In the genomic region with DNA sequence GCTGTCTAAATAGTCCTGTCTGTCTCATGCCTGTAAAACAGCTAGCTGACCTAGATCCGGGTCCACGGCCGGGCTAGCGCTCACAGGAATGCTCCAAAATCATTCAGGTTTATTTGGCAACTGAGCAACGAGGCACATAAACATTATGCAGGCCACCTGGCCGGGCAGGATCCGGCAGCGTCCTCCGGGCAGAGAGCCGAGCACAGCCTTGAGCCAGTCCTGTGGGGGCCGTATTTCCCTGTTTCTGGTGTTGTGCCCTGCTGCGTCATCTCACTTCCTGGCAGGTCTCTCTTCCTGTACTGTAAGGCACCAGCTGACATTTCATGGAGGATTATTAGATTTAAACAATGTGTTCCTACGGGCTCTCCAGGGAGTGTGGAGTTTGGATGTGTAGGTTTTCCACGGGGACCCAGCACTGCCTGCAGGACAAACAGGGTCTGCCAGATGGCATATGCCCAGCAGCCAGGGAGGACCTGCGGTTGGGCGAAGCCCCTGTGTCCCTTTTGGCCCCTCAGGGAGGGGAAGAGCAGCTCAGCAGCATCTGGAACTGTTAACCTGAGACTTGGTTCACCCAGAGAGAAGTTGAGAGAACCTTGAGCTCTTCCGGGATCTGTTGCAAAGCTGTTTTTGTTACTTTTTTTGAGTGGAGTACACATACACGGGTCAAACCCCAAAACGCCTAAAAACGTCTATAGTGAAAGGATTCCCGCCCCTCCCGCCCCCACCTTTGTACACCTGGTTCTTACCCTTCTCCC, we compare ENCODE assay signal across 9 cellular contexts. TPM values are rescaled to one million over a fixed set of nuclear protein-coding genes. Genes with fewer than 3 reads are reported as not detected.
DNase-seq lines count a peak whose midpoint lies in the region; ATAC-seq and TF ChIP-seq lines count a peak whose summit lies in the region.
"Had no signal": no experiment of that assay in that cellular context is flagged by ENCODE, and none has a peak within 500 bp of the region (broad histone marks: within the 10 kb centered on the region; RNA-seq: fewer than 3 reads in every experiment).

No MANE protein-coding gene starts in this region.

- H3K27ac ChIP-seq in coronary artery (peak overlapping the region; percentile 49 to 81), mesendoderm (ENCODE audit: low read depth, low read length) (no peak overlapping the region), uterus (peak overlapping the region; percentile 83 to 86)

- TF ChIP-seq CTCF in AG09309 (IDR thresholded peaks at IDR 0.05; ENCODE audit: control insufficient read depth, insufficient read depth, low read depth, low read length, missing control alignments): no peak
- no peak for TF ChIP-seq CTCF in coronary artery (IDR thresholded peaks at IDR 0.05)
- TF ChIP-seq CTCF in uterus (IDR thresholded peaks at IDR 0.05): no peak

- DNase-seq in AG09309 (ENCODE audit: low read depth) (peak; percentile 56), NCI-H2171 treated with DMSO at 0.1 percent for 48 hours (lab: John Stamatoyannopoulos, UW) (peak; percentile 86), coronary artery (ENCODE audit: low spot score) (peak; percentile 76), mesendoderm (no peak), uterus (peak; percentile 92 to 93), NCI-H2107 treated with DMSO at 0.1 percent for 48 hours (lab: John Stamatoyannopoulos, UW; ENCODE audit: unreplicated experiment) (no peak)
- DNase-seq in stimulated activated CD4-positive, alpha-beta T cell treated with anti-CD3 and anti-CD28 coated beads, Interleukin-4, amount 100 ng/mL, for 24 hours: no peak
- DNase-seq: activated B cell treated with CpG ODN at 0.5 μM for 24 hours had no signal

- H3K36me3 ChIP-seq in mesendoderm (ENCODE audit: control insufficient read depth, insufficient read depth, low read length) (no peaks in the 10 kb centered on the region), uterus (no peaks in the 10 kb centered on the region)

- H2BK15ac ChIP-seq in mesendoderm (replicated peaks; ENCODE audit: low read depth): no peak overlapping the region

- H3K9ac ChIP-seq in mesendoderm (ENCODE audit: low read length): no peak overlapping the region

- H3K9me3 ChIP-seq in uterus: no peaks in the 10 kb centered on the region

- no peak overlapping the region for H3K23ac ChIP-seq in mesendoderm (ENCODE audit: low read length)

- H3K27me3 ChIP-seq in mesendoderm (ENCODE audit: insufficient read depth, low read length, poor library complexity) (no peaks in the 10 kb centered on the region), uterus (no peaks in the 10 kb centered on the region)

- H4K8ac ChIP-seq in mesendoderm (ENCODE audit: low read depth, low read length): no peak overlapping the region

- H4K5ac ChIP-seq in mesendoderm (ENCODE audit: low read length): no peak overlapping the region

- intact Hi-C loops in uterus (cut with DNase I; ENCODE audit: low total_unique reads): no loop called here

- H3K4ac ChIP-seq in mesendoderm (ENCODE audit: low read depth, low read length): no peak overlapping the region

- no peak for TF ChIP-seq POLR2A in uterus (IDR thresholded peaks at IDR 0.05)

- H2AK5ac ChIP-seq in mesendoderm (ENCODE audit: low read length): no peak overlapping the region

- WGBS in mesendoderm (ENCODE audit: extremely low coverage, insufficient coverage, low lambda C conversion rate): no CpG with 5 or more reads among the region's 22 CpGs

- H3K4me1 ChIP-seq in mesendoderm (ENCODE audit: control insufficient read depth, low read depth, low read length) (peaks cover 9% of the 10 kb centered on the region), uterus (peaks cover 7 to 11% of the 10 kb centered on the region in 2 donors)

- no peaks in the 10 kb centered on the region for H3K79me2 ChIP-seq in mesendoderm (ENCODE audit: control insufficient read depth, insufficient read depth, low read length)

- H3K4me2 ChIP-seq in mesendoderm (ENCODE audit: low read length): no peak overlapping the region

- no peak overlapping the region for H3K18ac ChIP-seq in mesendoderm (ENCODE audit: low read length)

- no peak overlapping the region for H2BK120ac ChIP-seq in mesendoderm (ENCODE audit: low read depth, low read length)

- H3K79me1 ChIP-seq in mesendoderm (ENCODE audit: low read length): no peaks in the 10 kb centered on the region

- peak overlapping the region; percentile 17 for H3K56ac ChIP-seq in mesendoderm (ENCODE audit: low read length)

- no peak for ATAC-seq in GM21390 (IDR thresholded peaks at IDR 0.05; ENCODE audit: unreplicated experiment)

- H3K4me3 ChIP-seq in AG09309 (ENCODE audit: control insufficient read depth, low read depth, low read length): peak overlapping the region; percentile 7
- peak overlapping the region; percentile 64 for H3K4me3 ChIP-seq in coronary artery
- no peak overlapping the region for H3K4me3 ChIP-seq in mesendoderm (ENCODE audit: low read length)
- H3K4me3 ChIP-seq in uterus: peak overlapping the region; percentile 5 to 12

- no peak overlapping the region for H2BK5ac ChIP-seq in mesendoderm (ENCODE audit: low read length)

RNA-seq across cellular contexts. Expression of a gene that starts 16.5 kb away (rescaled TPM):
- polyA plus RNA-seq in mesendoderm (2013, experiment 1 of 2): 0.66 TPM
- polyA plus RNA-seq in mesendoderm (2013, experiment 2 of 2): 0.57 TPM
- total RNA-seq in uterus: 10 to 100 TPM in 2 of 4 donors, 1 to 10 TPM in 2; 2.6 to 36.6 (median 13.1) TPM

RNA-seq across cellular contexts. Expression of a gene that starts 23.0 kb away (rescaled TPM):
- 3.6 TPM for polyA plus RNA-seq in mesendoderm (2013, experiment 1 of 2)
- polyA plus RNA-seq in mesendoderm (2013, experiment 2 of 2): 3.3 TPM
- total RNA-seq in uterus: 10 to 100 TPM; 15.6 to 55.2 (median 26.4) TPM
- total RNA-seq: activated B cell treated with CpG ODN at 0.5 μM for 24 hours had no signal

Comparison
In these comparisons a context has a peak if more than half of its experiments do, and no peak if none do; other contexts are left out.
1. DNase-seq: peak in AG09309 (single experiment), NCI-H2171 treated with DMSO at 0.1 percent for 48 hours (single experiment), coronary artery (single experiment) and uterus (2 of 2); none in mesendoderm (single experiment), stimulated activated CD4-positive, alpha-beta T cell treated with anti-CD3 and anti-CD28 coated beads, Interleukin-4, amount 100 ng/mL, for 24 hours (single experiment) and NCI-H2107 treated with DMSO at 0.1 percent for 48 hours (single experiment).